Comparison of ENCODE assay signal across 23 cellular contexts in genomic region chr6:27101824-27102223, GRCh38.
"Had no signal": no experiment of that assay in that cellular context is flagged by ENCODE, and none has a peak within 500 bp of the region (broad histone marks: within the 10 kb centered on the region; RNA-seq: fewer than 3 reads in every experiment).

No MANE protein-coding gene starts in this region.

- DNase-seq: activated CD4-positive, alpha-beta T cell treated with anti-CD3 and anti-CD28 coated beads for 4 hours; activated CD4-positive, alpha-beta T cell treated with anti-CD3 and anti-CD28 coated beads, Interleukin-2, amount 50 U/mL, for 48 hours; activated CD4-positive, CD25-positive, alpha-beta regulatory T cell; activated effector memory CD4-positive, alpha-beta T cell treated with Interleukin-2 at 50 U/mL for 16 hours; activated naive CD4-positive, alpha-beta T cell treated with anti-CD3 and anti-CD28 coated beads for 36 hours; activated naive CD8-positive, alpha-beta T cell treated with anti-CD3 and anti-CD28 coated beads, Interleukin-2, amount 10 ng/mL, durations not matched to agents 7 days and 5 days; cortex of kidney; effector memory CD8-positive, alpha-beta T cell; islet precursor cell; left ventricle myocardium inferior; mucosa of descending colon; posterior cingulate gyrus; right cardiac atrium; spleen; stimulated activated naive CD4-positive, alpha-beta T cell treated with Interleukin-2 at 50 U/mL for 16 hours; trophoblast cell had no signal

- H3K79me2 ChIP-seq: hepatocyte had no signal

- ATAC-seq: effector memory CD8-positive, alpha-beta T cell; gastroesophageal sphincter; mucosa of descending colon; natural killer cell treated with Interleukin-12 subunit alpha and Interleukin-12 subunit beta and Interleukin-15 and Interleukin-18, amount 100 ng/mL, for 72 hours; right cardiac atrium had no signal

- H3K9me3 Mint-ChIP-seq: activated naive CD4-positive, alpha-beta T cell treated with anti-CD3 and anti-CD28 coated beads for 36 hours; natural killer cell treated with Interleukin-12 subunit alpha and Interleukin-12 subunit beta and Interleukin-15 and Interleukin-18, amount 100 ng/mL, for 72 hours had no signal

- H3K4me3 Mint-ChIP-seq: activated naive CD4-positive, alpha-beta T cell treated with anti-CD3 and anti-CD28 coated beads for 36 hours; activated naive CD8-positive, alpha-beta T cell treated with anti-CD3 and anti-CD28 coated beads, Interleukin-2, amount 10 ng/mL, durations not matched to agents 7 days and 5 days; brain; effector memory CD8-positive, alpha-beta T cell; natural killer cell treated with Interleukin-12 subunit alpha and Interleukin-12 subunit beta and Interleukin-15 and Interleukin-18, amount 100 ng/mL, for 72 hours had no signal

- H3K4me2 ChIP-seq: hepatocyte had no signal

- H3K4me3 ChIP-seq: ascending aorta, gastroesophageal sphincter, hepatocyte, left ventricle myocardium inferior, lung, mucosa of descending colon, spleen, thoracic aorta had no signal

- H3K27ac Mint-ChIP-seq: activated naive CD4-positive, alpha-beta T cell treated with anti-CD3 and anti-CD28 coated beads for 36 hours; activated naive CD8-positive, alpha-beta T cell treated with anti-CD3 and anti-CD28 coated beads, Interleukin-2, amount 10 ng/mL, durations not matched to agents 7 days and 5 days; brain; effector memory CD8-positive, alpha-beta T cell; natural killer cell treated with Interleukin-12 subunit alpha and Interleukin-12 subunit beta and Interleukin-15 and Interleukin-18, amount 100 ng/mL, for 72 hours had no signal

- H3K36me3 Mint-ChIP-seq: brain had no signal

- H2AFZ ChIP-seq: hepatocyte had no signal

- H3K9me3 ChIP-seq: ascending aorta, gastroesophageal sphincter, left ventricle myocardium inferior, mucosa of descending colon, thoracic aorta had no signal

- H3K4me1 ChIP-seq: ascending aorta had no signal

- H3K36me3 ChIP-seq: ascending aorta, gastroesophageal sphincter, left ventricle myocardium inferior, spleen, thoracic aorta had no signal

- H3K27ac ChIP-seq: ascending aorta, gastroesophageal sphincter, hepatocyte, left ventricle myocardium inferior, spleen, thoracic aorta had no signal

- H3K27me3 ChIP-seq: ascending aorta, hepatocyte had no signal
